In the genomic region with DNA sequence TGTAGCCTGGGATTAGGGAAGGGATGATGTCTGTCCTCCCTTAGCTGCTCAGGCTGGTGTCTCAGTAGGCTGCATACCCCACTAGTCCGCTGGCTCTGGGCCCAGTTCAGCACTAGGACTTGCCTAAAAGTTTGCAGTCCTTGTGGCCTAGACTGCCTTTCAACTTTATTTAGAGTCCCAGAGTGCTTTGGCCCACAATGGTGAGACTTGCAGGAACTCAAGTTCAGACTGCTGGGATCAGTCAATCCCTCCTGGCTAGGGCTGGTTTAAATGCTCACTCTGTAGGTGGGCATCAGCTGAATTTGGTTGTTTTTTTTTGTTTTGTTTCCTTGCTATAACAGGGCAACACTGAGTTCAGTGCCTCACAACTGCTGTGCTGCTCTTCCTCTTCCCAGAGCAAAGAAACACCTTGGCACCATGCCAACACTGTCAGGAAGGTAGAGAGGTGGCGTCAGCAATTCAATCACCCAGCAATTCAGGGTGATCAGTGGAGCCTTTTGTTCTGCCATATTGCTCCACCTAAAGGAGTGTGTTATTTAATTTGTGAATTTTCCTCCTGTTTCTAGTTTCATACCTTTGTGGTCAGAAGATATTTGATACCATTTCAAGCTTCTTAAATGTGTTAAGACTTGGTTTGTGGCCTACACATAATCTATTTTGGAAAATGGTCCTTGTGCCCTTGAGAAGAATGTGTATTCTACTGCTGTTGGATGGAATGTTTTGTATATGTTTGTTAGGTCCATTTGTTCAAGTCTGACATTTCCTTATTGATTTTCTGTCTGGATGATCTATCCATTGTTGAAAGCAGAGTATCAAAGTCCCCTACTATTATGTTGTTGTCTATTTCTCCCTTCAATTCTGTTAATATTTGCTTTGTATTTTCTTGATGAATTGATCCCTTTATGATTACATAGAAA, we compare ENCODE assay signal across 1 cellular context.
A peak's percentile ranks its signal among the peaks of the same experiment; 100 is the strongest.
TF ChIP-seq lines count a peak whose summit lies in the region.

No MANE protein-coding gene starts in this region.

TF ChIP-seq in HepG2, 621 proteins besides CTCF, POLR2A, EP300 and RAD21 (continued from another document and continues in another):
- no peak for TF ChIP-seq ZBTB26 (CRISPR knock-in tag; IDR thresholded peaks at IDR 0.05; ENCODE audit: borderline replicate concordance)
- TF ChIP-seq ZNF776 (CRISPR knock-in tag; IDR thresholded peaks at IDR 0.05): no peak
- no peak for TF ChIP-seq MTA3 (CRISPR knock-in tag; IDR thresholded peaks at IDR 0.05)
- no peak; the same call in 1 of the 2 replicates for TF ChIP-seq ZNF543 (CRISPR knock-in tag; IDR thresholded peaks at IDR 0.05)
- TF ChIP-seq AGO2 (optimal IDR thresholded peaks at IDR 0.05; ENCODE audit: low read depth, low read length): no peak
- TF ChIP-seq CBX2 (IDR thresholded peaks at IDR 0.05; ENCODE audit: low read depth, low read length): no peak
- TF ChIP-seq CBX2 (CRISPR knock-in tag; IDR thresholded peaks at IDR 0.05; ENCODE audit: low read depth): no peak
- TF ChIP-seq TSC22D2 (CRISPR knock-in tag; IDR thresholded peaks at IDR 0.05; ENCODE audit: borderline replicate concordance): no peak
- peak; percentile 43; the same call in 1 of the 2 replicates for TF ChIP-seq FOXK1 (CRISPR knock-in tag; IDR thresholded peaks at IDR 0.05; ENCODE audit: borderline replicate concordance, low read depth)
- TF ChIP-seq ZNF547 (CRISPR knock-in tag; IDR thresholded peaks at IDR 0.05): peak; percentile 70; the same call in 1 of the 2 replicates
- TF ChIP-seq ZMAT5 (CRISPR knock-in tag; IDR thresholded peaks at IDR 0.05; ENCODE audit: borderline replicate concordance, low read depth): no peak
- no peak for TF ChIP-seq SOX6 (IDR thresholded peaks at IDR 0.05)
- TF ChIP-seq SOX6 (CRISPR knock-in tag; IDR thresholded peaks at IDR 0.05): peak; percentile 98
- TF ChIP-seq HOXA3 (CRISPR knock-in tag; IDR thresholded peaks at IDR 0.05): peak; percentile 57; the same call in 1 of the 2 replicates
- TF ChIP-seq YY1 (IDR thresholded peaks at IDR 0.05; ENCODE audit: insufficient read depth, insufficient replicate concordance, low read depth, low read length): no peak
- TF ChIP-seq, protein P1, sequence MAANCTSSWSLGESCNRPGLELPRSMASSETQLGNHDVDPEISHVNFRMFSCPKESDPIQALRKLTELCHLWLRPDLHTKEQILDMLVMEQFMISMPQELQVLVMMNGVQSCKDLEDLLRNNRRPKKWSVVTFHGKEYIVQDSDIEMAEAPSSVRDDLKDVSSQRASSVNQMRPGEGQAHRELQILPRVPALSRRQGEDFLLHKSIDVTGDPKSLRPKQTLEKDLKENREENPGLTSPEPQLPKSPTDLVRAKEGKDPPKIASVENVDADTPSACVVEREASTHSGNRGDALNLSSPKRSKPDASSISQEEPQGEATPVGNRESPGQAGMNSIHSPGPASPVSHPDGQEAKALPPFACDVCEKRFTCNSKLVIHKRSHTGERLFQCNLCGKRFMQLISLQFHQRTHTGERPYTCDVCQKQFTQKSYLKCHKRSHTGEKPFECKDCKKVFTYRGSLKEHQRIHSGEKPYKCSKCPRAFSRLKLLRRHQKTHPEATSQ (CRISPR knock-in tag; IDR thresholded peaks at IDR 0.05; ENCODE audit: borderline replicate concordance): peak; percentile 66; the same call in 1 of the 2 replicates
- no peak for TF ChIP-seq TAF15 (IDR thresholded peaks at IDR 0.05; ENCODE audit: low read depth, low read length, poor library complexity, severe bottlenecking)
- no peak for TF ChIP-seq UBTF (CRISPR knock-in tag; IDR thresholded peaks at IDR 0.05)
- no peak for TF ChIP-seq ZNF768 (CRISPR knock-in tag; IDR thresholded peaks at IDR 0.05)
- TF ChIP-seq FIP1L1 (IDR thresholded peaks at IDR 0.05; ENCODE audit: borderline replicate concordance, insufficient read depth, low read depth, low read length): no peak
- TF ChIP-seq MTF2 (CRISPR knock-in tag; IDR thresholded peaks at IDR 0.05; ENCODE audit: borderline replicate concordance): no peak
- no peak for TF ChIP-seq ZBTB1 (CRISPR knock-in tag; IDR thresholded peaks at IDR 0.05; ENCODE audit: borderline replicate concordance)
- TF ChIP-seq GABPA (IDR thresholded peaks at IDR 0.05; ENCODE audit: low read depth, low read length): no peak
- TF ChIP-seq GABPA (CRISPR knock-in tag; IDR thresholded peaks at IDR 0.05; ENCODE audit: low read depth): no peak; the same call in 1 of the 2 replicates
- TF ChIP-seq RFXAP (CRISPR knock-in tag; IDR thresholded peaks at IDR 0.05; ENCODE audit: borderline replicate concordance): no peak
- no peak for TF ChIP-seq REST (IDR thresholded peaks at IDR 0.05; ENCODE audit: borderline replicate concordance in 1 of 2, low read depth in 1 of 2, low read length in 2 of 2)
- no peak for TF ChIP-seq ZNF629 (CRISPR knock-in tag; conservative IDR thresholded peaks at IDR 0.05)
- TF ChIP-seq, protein P2, sequence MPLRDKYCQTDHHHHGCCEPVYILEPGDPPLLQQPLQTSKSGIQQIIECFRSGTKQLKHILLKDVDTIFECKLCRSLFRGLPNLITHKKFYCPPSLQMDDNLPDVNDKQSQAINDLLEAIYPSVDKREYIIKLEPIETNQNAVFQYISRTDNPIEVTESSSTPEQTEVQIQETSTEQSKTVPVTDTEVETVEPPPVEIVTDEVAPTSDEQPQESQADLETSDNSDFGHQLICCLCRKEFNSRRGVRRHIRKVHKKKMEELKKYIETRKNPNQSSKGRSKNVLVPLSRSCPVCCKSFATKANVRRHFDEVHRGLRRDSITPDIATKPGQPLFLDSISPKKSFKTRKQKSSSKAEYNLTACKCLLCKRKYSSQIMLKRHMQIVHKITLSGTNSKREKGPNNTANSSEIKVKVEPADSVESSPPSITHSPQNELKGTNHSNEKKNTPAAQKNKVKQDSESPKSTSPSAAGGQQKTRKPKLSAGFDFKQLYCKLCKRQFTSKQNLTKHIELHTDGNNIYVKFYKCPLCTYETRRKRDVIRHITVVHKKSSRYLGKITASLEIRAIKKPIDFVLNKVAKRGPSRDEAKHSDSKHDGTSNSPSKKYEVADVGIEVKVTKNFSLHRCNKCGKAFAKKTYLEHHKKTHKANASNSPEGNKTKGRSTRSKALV (CRISPR knock-in tag; IDR thresholded peaks at IDR 0.05): no peak
- TF ChIP-seq HIC2 (CRISPR knock-in tag; IDR thresholded peaks at IDR 0.05; ENCODE audit: low read depth): no peak
- no peak for TF ChIP-seq ZNF724P (CRISPR knock-in tag; IDR thresholded peaks at IDR 0.05; ENCODE audit: borderline replicate concordance)
- TF ChIP-seq ZBTB20 (CRISPR knock-in tag; IDR thresholded peaks at IDR 0.05; ENCODE audit: borderline replicate concordance, low read depth): peak; percentile 89; the same call in 1 of the 2 replicates
- TF ChIP-seq ATF1 (CRISPR knock-in tag; IDR thresholded peaks at IDR 0.05): peak; percentile 64; the same call in 1 of the 2 replicates
- no peak for TF ChIP-seq ETV6 (CRISPR knock-in tag; conservative IDR thresholded peaks at IDR 0.05)
- no peak for TF ChIP-seq ZBTB7B (CRISPR knock-in tag; IDR thresholded peaks at IDR 0.05)
- no peak for TF ChIP-seq SMYD3 (CRISPR knock-in tag; IDR thresholded peaks at IDR 0.05)
- no peak for TF ChIP-seq ZNF335 (CRISPR knock-in tag; IDR thresholded peaks at IDR 0.05)
- TF ChIP-seq SNRNP70 (IDR thresholded peaks at IDR 0.05; ENCODE audit: low read depth, low read length): no peak
- TF ChIP-seq ARNT (IDR thresholded peaks at IDR 0.05): no peak
- no peak for TF ChIP-seq ZNF234 (CRISPR knock-in tag; conservative IDR thresholded peaks at IDR 0.05)
- no peak for TF ChIP-seq NAIF1 (CRISPR knock-in tag; IDR thresholded peaks at IDR 0.05; ENCODE audit: borderline replicate concordance)
- peak; percentile 90 for TF ChIP-seq HNF4G (IDR thresholded peaks at IDR 0.05; ENCODE audit: borderline replicate concordance, low read depth, low read length)
- TF ChIP-seq HNF4G (CRISPR knock-in tag; IDR thresholded peaks at IDR 0.05; ENCODE audit: borderline replicate concordance, low read depth): no peak
- peak; percentile 71 for TF ChIP-seq KAT8 (CRISPR knock-in tag; IDR thresholded peaks at IDR 0.05)
- TF ChIP-seq ZFAT (CRISPR knock-in tag; conservative IDR thresholded peaks at IDR 0.05): no peak
- no peak for TF ChIP-seq ZSCAN31 (CRISPR knock-in tag; IDR thresholded peaks at IDR 0.05; ENCODE audit: low read depth)
- peak; percentile 100 for TF ChIP-seq MEIS2 (CRISPR knock-in tag; IDR thresholded peaks at IDR 0.05)
- no peak; the same call in 1 of the 2 replicates for TF ChIP-seq NR2C2 (CRISPR knock-in tag; IDR thresholded peaks at IDR 0.05; ENCODE audit: borderline replicate concordance)
- TF ChIP-seq, protein P3, sequence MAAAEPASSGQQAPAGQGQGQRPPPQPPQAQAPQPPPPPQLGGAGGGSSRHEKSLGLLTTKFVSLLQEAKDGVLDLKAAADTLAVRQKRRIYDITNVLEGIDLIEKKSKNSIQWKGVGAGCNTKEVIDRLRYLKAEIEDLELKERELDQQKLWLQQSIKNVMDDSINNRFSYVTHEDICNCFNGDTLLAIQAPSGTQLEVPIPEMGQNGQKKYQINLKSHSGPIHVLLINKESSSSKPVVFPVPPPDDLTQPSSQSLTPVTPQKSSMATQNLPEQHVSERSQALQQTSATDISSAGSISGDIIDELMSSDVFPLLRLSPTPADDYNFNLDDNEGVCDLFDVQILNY (CRISPR knock-in tag; conservative IDR thresholded peaks at IDR 0.05): no peak
- no peak for TF ChIP-seq NR1H2 (CRISPR knock-in tag; IDR thresholded peaks at IDR 0.05; ENCODE audit: borderline replicate concordance, low read depth)
- TF ChIP-seq, protein P4, sequence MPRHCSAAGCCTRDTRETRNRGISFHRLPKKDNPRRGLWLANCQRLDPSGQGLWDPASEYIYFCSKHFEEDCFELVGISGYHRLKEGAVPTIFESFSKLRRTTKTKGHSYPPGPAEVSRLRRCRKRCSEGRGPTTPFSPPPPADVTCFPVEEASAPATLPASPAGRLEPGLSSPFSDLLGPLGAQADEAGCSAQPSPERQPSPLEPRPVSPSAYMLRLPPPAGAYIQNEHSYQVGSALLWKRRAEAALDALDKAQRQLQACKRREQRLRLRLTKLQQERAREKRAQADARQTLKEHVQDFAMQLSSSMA (CRISPR knock-in tag; IDR thresholded peaks at IDR 0.05): peak; percentile 49; the same call in 1 of the 2 replicates
- TF ChIP-seq ZNF792 (CRISPR knock-in tag; IDR thresholded peaks at IDR 0.05): no peak
